Comparison of ENCODE assay signal across 8 cellular contexts in the genomic region with DNA sequence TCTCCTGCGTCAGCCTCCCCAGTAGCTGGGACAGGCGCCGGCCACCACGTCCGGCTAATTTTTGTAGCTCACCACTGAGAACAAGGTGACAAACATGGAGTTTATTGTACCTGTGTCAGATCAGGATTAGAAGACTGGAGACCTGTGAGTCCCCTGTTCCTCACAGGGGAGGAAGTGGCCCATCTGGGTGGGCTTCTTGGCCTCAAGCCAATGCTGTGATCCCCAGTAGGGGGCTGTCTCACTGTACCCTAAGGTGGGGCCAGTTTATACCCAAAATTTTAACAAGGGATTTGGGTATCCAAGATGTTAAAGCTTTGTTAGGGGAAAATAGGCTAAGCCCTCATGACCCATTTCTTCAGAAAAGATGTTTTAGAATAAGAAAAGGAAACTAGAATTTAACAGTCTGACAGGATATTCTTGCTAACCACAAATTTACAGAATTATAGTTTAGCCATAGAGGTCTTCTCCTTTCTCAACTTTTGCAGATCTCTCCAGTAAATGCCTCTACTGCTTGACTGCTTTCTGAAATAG. TPM values are rescaled to one million over a fixed set of nuclear protein-coding genes. Genes with fewer than 3 reads are reported as not detected.
DNase-seq lines count a peak whose midpoint lies in the region; ATAC-seq and TF ChIP-seq lines count a peak whose summit lies in the region.

No MANE protein-coding gene starts in this region.

- H3K27ac ChIP-seq in colonic mucosa (peak overlapping the region; percentile 4), parathyroid adenoma (no peak overlapping the region)

- intact Hi-C loops in colonic mucosa (cut with DNase I) = no loop called here

- no peak overlapping the region for H3K4me2 ChIP-seq in parathyroid adenoma (ENCODE audit: low read length)

- H3K36me3 ChIP-seq in colonic mucosa (no peaks in the 10 kb centered on the region), parathyroid adenoma (ENCODE audit: control insufficient read depth, insufficient read depth, low read length) (no peaks in the 10 kb centered on the region)

- ATAC-seq in HG03432 (IDR thresholded peaks at IDR 0.05; ENCODE audit: unreplicated experiment) = no peak

- no peaks in the 10 kb centered on the region for H3K4me1 ChIP-seq in colonic mucosa
- H3K4me1 ChIP-seq in parathyroid adenoma = peaks cover 9% of the 10 kb centered on the region

- H3K27me3 ChIP-seq in colonic mucosa (no peaks in the 10 kb centered on the region), parathyroid adenoma (ENCODE audit: control insufficient read depth, insufficient read depth, low read length) (no peaks in the 10 kb centered on the region)

- H3K9ac ChIP-seq in colonic mucosa (ENCODE audit: low read depth in 2 of 2, low read length in 2 of 2) = no peak overlapping the region
- H3K9ac ChIP-seq in parathyroid adenoma = no peak overlapping the region

- DNase-seq in KG1 (lab: John Stamatoyannopoulos, UW) (peak; percentile 60), colonic mucosa (no peak), dermis blood vessel endothelial cell (no peak), retina (no peak)
- DNase-seq in activated CD4-positive, alpha-beta T cell treated with anti-CD3 and anti-CD28 coated beads, Interleukin-2, amount 50 U/mL, for 1 hour = no peak

- H3K4me3 ChIP-seq in GM08714 (ENCODE audit: low read length) = peak overlapping the region; percentile 40; the same call in 1 of the 2 replicates
- no peak overlapping the region for H3K4me3 ChIP-seq in colonic mucosa
- no peak overlapping the region for H3K4me3 ChIP-seq in parathyroid adenoma (ENCODE audit: low read depth, low read length)

- TF ChIP-seq CTCF in colonic mucosa (IDR thresholded peaks at IDR 0.05) (no peak), parathyroid adenoma (IDR thresholded peaks at IDR 0.05) (no peak)

- no peaks in the 10 kb centered on the region for H3K79me2 ChIP-seq in parathyroid adenoma

- H3K9me3 ChIP-seq in colonic mucosa = no peaks in the 10 kb centered on the region
- H3K9me3 ChIP-seq in parathyroid adenoma (ENCODE audit: control insufficient read depth, low read length) = no peaks in the 10 kb centered on the region

- peak overlapping the region; percentile 68 for H2AFZ ChIP-seq in parathyroid adenoma

RNA-seq across cellular contexts. Expression of a gene that starts 16.3 kb away (rescaled TPM):
- total RNA-seq in colonic mucosa (100 to 1,000 TPM; 348 to 401 TPM), dermis blood vessel endothelial cell (37.9 and 109 TPM in 2 replicates)
